Comparison of ENCODE assay signal across 8 cellular contexts in genomic region chr1:157691285-157691920, GRCh38. TPM values are rescaled to one million over a fixed set of nuclear protein-coding genes. Genes with fewer than 3 reads are reported as not detected.
DNase-seq lines count a peak whose midpoint lies in the region; ATAC-seq, FAIRE-seq and TF ChIP-seq lines count a peak whose summit lies in the region.

No MANE protein-coding gene starts in this region.

- DNase-seq in AG04450 (ENCODE audit: low read depth, low spot score) (no peak), NT2/D1 (ENCODE audit: low read depth, low spot score) (peak; percentile 30), epithelial cell of proximal tubule (ENCODE audit: low read depth) (peak; percentile 3), pancreas (peak in 1 of 6 donors; percentile 12), MG63 (no peak)
- no peak for DNase-seq in activated CD4-positive, alpha-beta T cell treated with anti-CD3 and anti-CD28 coated beads, Interleukin-2, amount 50 U/mL, for 48 hours

- no peak overlapping the region for H3K9ac ChIP-seq in NT2/D1 (ENCODE audit: insufficient read length, low read depth)

- TF ChIP-seq CTCF in AG04450 (IDR thresholded peaks at IDR 0.05; ENCODE audit: low read depth, low read length) (peak; percentile 55), GM12875 (IDR thresholded peaks at IDR 0.05; ENCODE audit: borderline replicate concordance, insufficient read depth, low read depth, low read length) (peak; percentile 63), epithelial cell of proximal tubule (conservative IDR thresholded peaks at IDR 0.05; ENCODE audit: low read depth, low read length) (peak; percentile 69), pancreas (IDR thresholded peaks at IDR 0.05) (peak in 3 of 4 donors; percentile 12 to 27 (median 24))

- H3K9me3 ChIP-seq in AG04450 (ENCODE audit: control insufficient read depth, insufficient read depth, low read length) (no peaks in the 10 kb centered on the region), NT2/D1 (ENCODE audit: insufficient read depth, low read length) (no peaks in the 10 kb centered on the region), pancreas (no peaks in the 10 kb centered on the region), MG63 (no peaks in the 10 kb centered on the region)

- H3K4me3 ChIP-seq in AG04450 (ENCODE audit: low read depth, low read length) (no peak overlapping the region), GM12875 (ENCODE audit: low read depth, low read length) (no peak overlapping the region), NT2/D1 (ENCODE audit: insufficient read length, low read depth) (no peak overlapping the region), epithelial cell of proximal tubule (ENCODE audit: low read depth, low read length) (no peak overlapping the region), pancreas (no peak overlapping the region), MG63 (no peak overlapping the region)

- H3K27me3 ChIP-seq in AG04450 (ENCODE audit: control insufficient read depth, insufficient read depth, low read length) (no peaks in the 10 kb centered on the region), NT2/D1 (ENCODE audit: insufficient read depth, insufficient read length) (no peaks in the 10 kb centered on the region), pancreas (no peaks in the 10 kb centered on the region), MG63 (peaks cover 4% of the 10 kb centered on the region)

- POLR2A ChIA-PET in AG04450 (lab: Yijun Ruan, JAX), result no interaction called here

- CTCF ChIA-PET in AG04450 (lab: Charles Lee), result interaction anchor here (0.7 to 2.6 kb wide), 6 partner anchors 9 to 353 kb away, joined by 3 to 11 read pairs (median 4); partner anchors contain the start of gene FCRL3

- intact Hi-C loops in pancreas (cut with DNase I), result loop anchor here in 1 of 3 donors (10.0 kb wide), 1 partner anchor 107 kb away; no protein-coding TSS in a partner anchor

- H3K36me3 ChIP-seq in NT2/D1 (ENCODE audit: insufficient read depth, insufficient read length, low read length), result no peaks in the 10 kb centered on the region
- no peaks in the 10 kb centered on the region for H3K36me3 ChIP-seq in pancreas
- no peaks in the 10 kb centered on the region for H3K36me3 ChIP-seq in MG63

- H3K27ac ChIP-seq in AG04450 (ENCODE audit: low read depth, low read length), result no peak overlapping the region
- H3K27ac ChIP-seq in pancreas, result no peak overlapping the region

- no peaks in the 10 kb centered on the region for H3K4me1 ChIP-seq in NT2/D1 (ENCODE audit: insufficient read depth, insufficient read length)
- no peaks in the 10 kb centered on the region for H3K4me1 ChIP-seq in pancreas

- peak; percentile 50 to 84 (median 68) for ATAC-seq in pancreas
- no peak for ATAC-seq in GM21423 (IDR thresholded peaks at IDR 0.05; ENCODE audit: unreplicated experiment)

- FAIRE-seq in pancreas (lab: Jason Lieb, UNC), result no peak

- WGBS in pancreas, 2 donors, result 36 to 41% methylated on average over 5 of the region's 5 CpGs

RNA-seq across cellular contexts. Expression of gene FCRL3, which starts 9.2 kb away (rescaled TPM):
- not detected in 2 replicates for polyA plus RNA-seq in AG04450 (2011; rRNA removed)
- not detected in 2 replicates for polyA minus RNA-seq in AG04450 (2011; rRNA and poly(A)+ RNA removed)
- not detected in 2 replicates for total RNA-seq in epithelial cell of proximal tubule
- total RNA-seq in pancreas, result under 1 TPM in 2 of 6 donors, not detected in 4; 0.09 TPM
- under 1 TPM in 1 of 2 donors, not detected in 1; 0.02 TPM for polyA plus RNA-seq in pancreas
- total RNA-seq in MG63 (2014; rRNA removed; shearing (Covaris generic); ENCODE audit: low replicate concordance), result not detected in 2 replicates

Comparison
In these comparisons a context has a peak if more than half of its experiments do, and no peak if none do; other contexts are left out.
1. DNase-seq: peak in NT2/D1 (single experiment) and epithelial cell of proximal tubule (single experiment); none in AG04450 (single experiment), MG63 (single experiment) and activated CD4-positive, alpha-beta T cell treated with anti-CD3 and anti-CD28 coated beads, Interleukin-2, amount 50 U/mL, for 48 hours (0 of 2).
2. Peak in every context shown above with its lines, with median percentiles within 50 percentile points of each other: CTCF ChIP-seq.